24 cellular contexts compared by ENCODE assay signal in genomic region chr18:37249895-37250618, GRCh38.
A peak's percentile ranks its signal among the peaks of the same experiment; 100 is the strongest.
DNase-seq lines count a peak whose midpoint lies in the region; ATAC-seq, FAIRE-seq and TF ChIP-seq lines count a peak whose summit lies in the region.
"Had no signal": no experiment of that assay in that cellular context is flagged by ENCODE, and none has a peak within 500 bp of the region (broad histone marks: within the 10 kb centered on the region; RNA-seq: fewer than 3 reads in every experiment).

No MANE protein-coding gene starts in this region.

- TF ChIP-seq CTCF in mucosa of descending colon (IDR thresholded peaks at IDR 0.05): no peak

- H3K4me1 Mint-ChIP-seq in natural killer cell treated with Interleukin-12 subunit alpha and Interleukin-12 subunit beta and Interleukin-15 and Interleukin-18, amount 100 ng/mL, for 72 hours (ENCODE audit: low read depth in 2 of 2): peaks cover 0 to 5% of the 10 kb centered on the region in 2 donors

- no peak for FAIRE-seq in small intestine (lab: Jason Lieb, UNC)

- intact Hi-C loops in mucosa of descending colon (cut with DNase I, micrococcal nuclease): no loop called here

- no peaks in the 10 kb centered on the region for H3K9me3 ChIP-seq in mucosa of descending colon
- H3K9me3 ChIP-seq in small intestine (ENCODE audit: control insufficient read depth, low read depth): no peaks in the 10 kb centered on the region
- H3K9me3 ChIP-seq: BE2C, SJSA1 had no signal

- no peak overlapping the region for H3K4me3 Mint-ChIP-seq in natural killer cell treated with Interleukin-12 subunit alpha and Interleukin-12 subunit beta and Interleukin-15 and Interleukin-18, amount 100 ng/mL, for 72 hours

- H3K27me3 Mint-ChIP-seq in natural killer cell treated with Interleukin-12 subunit alpha and Interleukin-12 subunit beta and Interleukin-15 and Interleukin-18, amount 100 ng/mL, for 72 hours: peaks cover 39 to 44% of the 10 kb centered on the region in 2 donors

- H3K9me3 Mint-ChIP-seq in natural killer cell treated with Interleukin-12 subunit alpha and Interleukin-12 subunit beta and Interleukin-15 and Interleukin-18, amount 100 ng/mL, for 72 hours: peaks cover 4% of the 10 kb centered on the region

- H3K27ac ChIP-seq in small intestine (ENCODE audit: low read depth in 1 of 2, low read length in 1 of 2): no peak overlapping the region
- H3K27ac ChIP-seq: 22Rv1, SJSA1 had no signal

- no peak overlapping the region for H3K27ac Mint-ChIP-seq in natural killer cell treated with Interleukin-12 subunit alpha and Interleukin-12 subunit beta and Interleukin-15 and Interleukin-18, amount 100 ng/mL, for 72 hours

- peaks cover 7% of the 10 kb centered on the region for H3K4me1 ChIP-seq in mucosa of descending colon (ENCODE audit: low read depth)
- no peaks in the 10 kb centered on the region for H3K4me1 ChIP-seq in small intestine (ENCODE audit: control insufficient read depth in 2 of 2, insufficient read depth in 1 of 2, low read depth in 1 of 2, low read length in 1 of 2)
- H3K4me1 ChIP-seq: BE2C, SJSA1 had no signal

- DNase-seq in NCI-H510A treated with DMSO at 0.1 percent for 48 hours (lab: John Stamatoyannopoulos, UW) (peak; percentile 8), NCI-H510A (lab: John Stamatoyannopoulos, UW) (no peak), mucosa of descending colon (peak in 2 of 3 donors; percentile 23 to 35), small intestine (peak; percentile 9), retina (no peak)
- no peak for DNase-seq in natural killer cell treated with Interleukin-12 subunit alpha and Interleukin-12 subunit beta and Interleukin-15 and Interleukin-18, amount 100 ng/mL, for 72 hours (ENCODE audit: low spot score)
- no peak for DNase-seq in stimulated activated naive CD4-positive, alpha-beta T cell treated with Interleukin-2 at 50 U/mL for 16 hours (lab: John Stamatoyannopoulos, UW)
- DNase-seq: ACHN, BE2C, DMS153, DND-41, H7, KBM-7, MV-4-11, NCI-H1105, NCI-H146, NCI-H1930, NCI-H2107, NCI-H446, NCI-H526 treated with DMSO at 0.1 percent for 48 hours, Right ventricle myocardium superior, RPMI8226 had no signal

- ATAC-seq in mucosa of descending colon: peak; percentile 46
- ATAC-seq in natural killer cell treated with Interleukin-12 subunit alpha and Interleukin-12 subunit beta and Interleukin-15 and Interleukin-18, amount 100 ng/mL, for 72 hours: no peak

- H3K36me3 ChIP-seq in mucosa of descending colon (ENCODE audit: low read depth) (no peaks in the 10 kb centered on the region), small intestine (ENCODE audit: control insufficient read depth in 2 of 2, insufficient read depth in 2 of 2, low read length in 2 of 2) (no peaks in the 10 kb centered on the region)
- H3K36me3 ChIP-seq: BE2C, SJSA1 had no signal

- H3K27me3 ChIP-seq in small intestine (ENCODE audit: control insufficient read depth in 2 of 2, insufficient read depth in 2 of 2, low read length in 2 of 2): peaks cover 0 to 14% of the 10 kb centered on the region in 2 donors
- H3K27me3 ChIP-seq: BE2C, SJSA1 had no signal

- WGBS in small intestine, 3 donors: 56 to 65% (median 63%) methylated on average over 6 of the region's 6 CpGs

- H3K4me3 ChIP-seq in mucosa of descending colon (no peak overlapping the region), small intestine (ENCODE audit: low read depth in 1 of 2, low read length in 2 of 2) (no peak overlapping the region)
- H3K4me3 ChIP-seq: SJSA1 had no signal

- H3K36me3 Mint-ChIP-seq in natural killer cell treated with Interleukin-12 subunit alpha and Interleukin-12 subunit beta and Interleukin-15 and Interleukin-18, amount 100 ng/mL, for 72 hours: no peaks in the 10 kb centered on the region

Comparison
In these comparisons a context has a peak if more than half of its experiments do, and no peak if none do; other contexts are left out.
1. DNase-seq: peak in NCI-H510A treated with DMSO at 0.1 percent for 48 hours (single experiment), mucosa of descending colon (2 of 3) and small intestine (single experiment); none in NCI-H510A (single experiment), natural killer cell treated with Interleukin-12 subunit alpha and Interleukin-12 subunit beta and Interleukin-15 and Interleukin-18, amount 100 ng/mL, for 72 hours (single experiment), stimulated activated naive CD4-positive, alpha-beta T cell treated with Interleukin-2 at 50 U/mL for 16 hours (single experiment) and retina (single experiment).